In genomic region chr5:55391707-55392106, GRCh38 we compare ENCODE assay signal across 1 cellular context.
TF ChIP-seq lines count a peak whose summit lies in the region.

No MANE protein-coding gene starts in this region.

TF ChIP-seq in liver, 16 proteins besides CTCF, POLR2A, EP300 and RAD21 (continued from another document):
- no peak for TF ChIP-seq REST (IDR thresholded peaks at IDR 0.05)
- TF ChIP-seq YY1 (IDR thresholded peaks at IDR 0.05): no peak
- no peak for TF ChIP-seq FOXA1 (IDR thresholded peaks at IDR 0.05)
- TF ChIP-seq ZBTB33 (IDR thresholded peaks at IDR 0.05): no peak
- TF ChIP-seq TAF1 (conservative IDR thresholded peaks at IDR 0.05): no peak
- TF ChIP-seq FOXA2 (IDR thresholded peaks at IDR 0.05): no peak
